Comparison of ENCODE assay signal across 13 cellular contexts in genomic region chr6:33577718-33578117, GRCh38. TPM values are rescaled to one million over a fixed set of nuclear protein-coding genes. Genes with fewer than 3 reads are reported as not detected.
DNase-seq lines count a peak whose midpoint lies in the region; ATAC-seq, FAIRE-seq and TF ChIP-seq lines count a peak whose summit lies in the region.
"Had no signal": no experiment of that assay in that cellular context is flagged by ENCODE, and none has a peak within 500 bp of the region (broad histone marks: within the 10 kb centered on the region; RNA-seq: fewer than 3 reads in every experiment).

No MANE protein-coding gene starts in this region.

- no peak for ATAC-seq in GM21447 (IDR thresholded peaks at IDR 0.05; ENCODE audit: unreplicated experiment)

- H3K27ac ChIP-seq in Peyer's patch (peak overlapping the region; percentile 93 to 97 (median 96)), esophagus (ENCODE audit: low read depth in 2 of 2, low read length in 1 of 2) (peak overlapping the region; percentile 87 to 90), spleen (peak overlapping the region; percentile 74 to 97 (median 92))

- peaks cover 0 to 31% (median 11%) of the 10 kb centered on the region in 4 donors for H3K4me1 ChIP-seq in Peyer's patch
- peaks cover 6 to 22% of the 10 kb centered on the region in 2 donors for H3K4me1 ChIP-seq in esophagus (ENCODE audit: control insufficient read depth in 2 of 2, insufficient read depth in 2 of 2, low read length in 1 of 2)
- peaks cover 15 to 61% (median 44%) of the 10 kb centered on the region in 6 donors for H3K4me1 ChIP-seq in spleen

- H3K4me3 ChIP-seq in Peyer's patch = peak overlapping the region in 3 of 4 donors; percentile 79 to 90 (median 85)
- peak overlapping the region in 1 of 2 donors; percentile 79 for H3K4me3 ChIP-seq in esophagus (ENCODE audit: low read depth in 1 of 2, low read length in 2 of 2)
- peak overlapping the region in 7 of 8 donors; percentile 79 to 96 (median 91) for H3K4me3 ChIP-seq in spleen

- TF ChIP-seq POLR2A in Peyer's patch (IDR thresholded peaks at IDR 0.05) = no peak
- no peak for TF ChIP-seq POLR2A in spleen (IDR thresholded peaks at IDR 0.05)

- intact Hi-C loops in activated CD4-positive, alpha-beta T cell treated with anti-CD3 and anti-CD28 coated beads, Interleukin-2, amount 10 ng/mL, durations not matched to agents 24 days and 14 days (cut with micrococcal nuclease) = loop anchor here (10.0 kb wide), 1 partner anchor 263 kb away; the partner anchor contains the start of genes TAPBP and ZBTB22
- intact Hi-C loops in spleen (cut with DNase I; ENCODE audit: low total_unique reads) = loop anchor here (10.0 kb wide), 1 partner anchor 143 kb away; no protein-coding TSS in a partner anchor
- intact Hi-C loops in posterior vena cava (cut with DNase I) = loop anchor here in 1 of 2 donors (1.0 kb wide), 1 partner anchor 114 kb away; no protein-coding TSS in a partner anchor

- H3K36me3 ChIP-seq in Peyer's patch = peaks cover 0 to 28% (median 0%) of the 10 kb centered on the region in 3 donors
- peaks cover 13 to 22% of the 10 kb centered on the region in 2 donors for H3K36me3 ChIP-seq in esophagus (ENCODE audit: control insufficient read depth in 2 of 2, insufficient read depth in 2 of 2, low read length in 1 of 2)
- peaks cover 0 to 56% (median 40%) of the 10 kb centered on the region in 6 donors for H3K36me3 ChIP-seq in spleen

- H3K27me3 ChIP-seq in Peyer's patch (no peaks in the 10 kb centered on the region), esophagus (ENCODE audit: control insufficient read depth in 1 of 2, insufficient read depth in 2 of 2, low read length in 2 of 2) (no peaks in the 10 kb centered on the region), spleen (replicated peaks in 1 of 7) (no peaks in the 10 kb centered on the region)
- H3K27me3 ChIP-seq: upper lobe of right lung had no signal

- 52 to 60% methylated on average over 6 of the region's 6 CpGs for WGBS in esophagus, 2 donors
- WGBS in spleen, 5 donors = 74 to 86% (median 77%) methylated on average over 4 to 6 of the region's 6 CpGs

- H3K9me3 Mint-ChIP-seq in activated CD4-positive, alpha-beta T cell treated with anti-CD3 and anti-CD28 coated beads, Interleukin-2, amount 10 ng/mL, durations not matched to agents 24 days and 14 days = no peaks in the 10 kb centered on the region

- H3K36me3 Mint-ChIP-seq in activated CD4-positive, alpha-beta T cell treated with anti-CD3 and anti-CD28 coated beads, Interleukin-2, amount 10 ng/mL, durations not matched to agents 24 days and 14 days (ENCODE audit: low read depth) = peaks cover 37% of the 10 kb centered on the region

- peak overlapping the region; percentile 92 for H3K27ac Mint-ChIP-seq in activated CD4-positive, alpha-beta T cell treated with anti-CD3 and anti-CD28 coated beads, Interleukin-2, amount 10 ng/mL, durations not matched to agents 24 days and 14 days

- peaks cover 34% of the 10 kb centered on the region for H3K4me1 Mint-ChIP-seq in activated CD4-positive, alpha-beta T cell treated with anti-CD3 and anti-CD28 coated beads, Interleukin-2, amount 10 ng/mL, durations not matched to agents 24 days and 14 days

- no peak for DNase-seq in activated CD4-positive, alpha-beta T cell treated with anti-CD3 and anti-CD28 coated beads, Interleukin-2, amount 10 ng/mL, durations not matched to agents 24 days and 14 days
- no peak for DNase-seq in activated CD4-positive, alpha-beta T cell treated with anti-CD3 and anti-CD28 coated beads, Interleukin-2, amount 50 U/mL, for 1 hour
- peak in 2 of 3 donors; percentile 73 to 75 for DNase-seq in Peyer's patch
- DNase-seq in spleen = peak; percentile 75
- DNase-seq in D721Med (ENCODE audit: insufficient read length, low spot score) = no peak
- DNase-seq in posterior vena cava (ENCODE audit: low spot score) = no peak
- DNase-seq: ACHN; activated CD8-positive, alpha-beta memory T cell treated with anti-CD3 and anti-CD28 coated beads for 24 hours; central memory CD4-positive, alpha-beta T cell; NCI-H2107 had no signal

- H3K9me3 ChIP-seq in Peyer's patch (no peaks in the 10 kb centered on the region), esophagus (ENCODE audit: control insufficient read depth in 2 of 2, insufficient read depth in 1 of 2, low read depth in 1 of 2, low read length in 1 of 2) (no peaks in the 10 kb centered on the region), spleen (no peaks in the 10 kb centered on the region)
- H3K9me3 ChIP-seq: upper lobe of right lung had no signal

- FAIRE-seq in D721Med (lab: Jason Lieb, UNC) = no peak

- H3K27me3 Mint-ChIP-seq in activated CD4-positive, alpha-beta T cell treated with anti-CD3 and anti-CD28 coated beads, Interleukin-2, amount 10 ng/mL, durations not matched to agents 24 days and 14 days = no peaks in the 10 kb centered on the region

- peak overlapping the region; percentile 94 for H3K4me3 Mint-ChIP-seq in activated CD4-positive, alpha-beta T cell treated with anti-CD3 and anti-CD28 coated beads, Interleukin-2, amount 10 ng/mL, durations not matched to agents 24 days and 14 days

- TF ChIP-seq CTCF in Peyer's patch (IDR thresholded peaks at IDR 0.05) = no peak
- TF ChIP-seq CTCF in spleen (IDR thresholded peaks at IDR 0.05 in 8 of 11, conservative IDR thresholded peaks at IDR 0.05 in 3 of 11) = no peak
- TF ChIP-seq CTCF in D721Med (IDR thresholded peaks at IDR 0.05; ENCODE audit: insufficient read depth, missing control alignments) = no peak

RNA-seq across cellular contexts. Expression of gene BAK1, which starts 2.4 kb away (rescaled TPM):
- total RNA-seq in activated CD4-positive, alpha-beta T cell treated with anti-CD3 and anti-CD28 coated beads, Interleukin-2, amount 10 ng/mL, durations not matched to agents 24 days and 14 days = 54.7 and 55.9 TPM in 2 replicates
- 10 to 100 TPM; 28.9 to 71.7 (median 66.3) TPM for total RNA-seq in Peyer's patch
- polyA plus RNA-seq in esophagus = 10 to 100 TPM; 20.4 to 22.6 TPM
- 10 to 100 TPM; 22.6 to 34.4 (median 28.3) TPM for total RNA-seq in spleen
- polyA plus RNA-seq in spleen = 10 to 100 TPM; 14.9 to 32.2 (median 20.6) TPM
- total RNA-seq in posterior vena cava = 10 to 100 TPM; 12.4 to 17.7 TPM

RNA-seq across cellular contexts. Expression of gene ITPR3, which starts 43.4 kb away (rescaled TPM):
- 45.5 and 45.6 TPM in 2 replicates for total RNA-seq in activated CD4-positive, alpha-beta T cell treated with anti-CD3 and anti-CD28 coated beads, Interleukin-2, amount 10 ng/mL, durations not matched to agents 24 days and 14 days
- total RNA-seq in Peyer's patch (100 to 1,000 TPM; 139 to 250 (median 182) TPM), spleen (10 to 100 TPM; 42.1 to 95.6 (median 68.1) TPM), posterior vena cava (10 to 100 TPM; 15.6 to 17.1 TPM)
- polyA plus RNA-seq in esophagus (10 to 100 TPM; 11.9 to 15.0 TPM), spleen (10 to 100 TPM in 2 of 3 donors, 1 to 10 TPM in 1; 9.9 to 37.9 (median 20.0) TPM)

Comparison
In these comparisons a context has a peak if more than half of its experiments do, and no peak if none do; other contexts are left out.
1. DNase-seq: peak in Peyer's patch (2 of 3) and spleen (single experiment); none in activated CD4-positive, alpha-beta T cell treated with anti-CD3 and anti-CD28 coated beads, Interleukin-2, amount 10 ng/mL, durations not matched to agents 24 days and 14 days (single experiment), activated CD4-positive, alpha-beta T cell treated with anti-CD3 and anti-CD28 coated beads, Interleukin-2, amount 50 U/mL, for 1 hour (single experiment), D721Med (single experiment) and posterior vena cava (single experiment).
2. Peak in every context shown above with its lines, with median percentiles within 50 percentile points of each other: H3K27ac ChIP-seq.